In genomic region chr1:58904299-58905125, GRCh38 we compare ENCODE assay signal across 7 cellular contexts.
DNase-seq lines count a peak whose midpoint lies in the region; ATAC-seq and TF ChIP-seq lines count a peak whose summit lies in the region.

No MANE protein-coding gene starts in this region.

- H3K9me3 ChIP-seq in HEK293 (ENCODE audit: control insufficient read depth, insufficient read depth, low read depth, low read length), result no peaks in the 10 kb centered on the region
- no peaks in the 10 kb centered on the region for H3K9me3 ChIP-seq in iPS-15b (ENCODE audit: control insufficient read depth, insufficient read depth, low read length)

- TF ChIP-seq CTCF in HEK293 (tag by site-specific recombination; IDR thresholded peaks at IDR 0.05), result no peak

- H3K36me3 ChIP-seq in HEK293 (ENCODE audit: control insufficient read depth in 2 of 2, insufficient read depth in 1 of 2, low read length in 2 of 2), result no peaks in the 10 kb centered on the region
- H3K36me3 ChIP-seq in iPS-15b (ENCODE audit: control insufficient read depth, insufficient read depth, low read length), result no peaks in the 10 kb centered on the region

- no peak overlapping the region for H3K9ac ChIP-seq in iPS-15b (ENCODE audit: low read depth, low read length)

- H3K27me3 Mint-ChIP-seq in activated T-helper 2 cell treated with anti-CD3 and anti-CD28 coated beads, Interferon-gamma antibody, Interleukin-2, Interleukin-4, amounts not matched to agents 10 μg/mL and 5 μg/mL and 100 μg/mL, durations not matched to agents 14 hours and 24 hours and 36 hours (ENCODE audit: low read depth), result peaks cover 5% of the 10 kb centered on the region
- no peaks in the 10 kb centered on the region for H3K27me3 Mint-ChIP-seq in stimulated activated memory B cell treated with anti-CD40 and anti-IgM and Interleukin-4, amounts not matched to agents 10 μg/mL and 1 μg/mL and 100 μg/mL, for 72 hours

- H3K36me3 Mint-ChIP-seq in activated T-helper 2 cell treated with anti-CD3 and anti-CD28 coated beads, Interferon-gamma antibody, Interleukin-2, Interleukin-4, amounts not matched to agents 10 μg/mL and 5 μg/mL and 100 μg/mL, durations not matched to agents 14 hours and 24 hours and 36 hours (ENCODE audit: low read depth), result no peaks in the 10 kb centered on the region
- no peaks in the 10 kb centered on the region for H3K36me3 Mint-ChIP-seq in stimulated activated memory B cell treated with anti-CD40 and anti-IgM and Interleukin-4, amounts not matched to agents 10 μg/mL and 1 μg/mL and 100 μg/mL, for 72 hours

- H3K4me1 Mint-ChIP-seq in activated T-helper 2 cell treated with anti-CD3 and anti-CD28 coated beads, Interferon-gamma antibody, Interleukin-2, Interleukin-4, amounts not matched to agents 10 μg/mL and 5 μg/mL and 100 μg/mL, durations not matched to agents 14 hours and 24 hours and 36 hours (ENCODE audit: low read depth), result peaks cover 27% of the 10 kb centered on the region
- peaks cover 12% of the 10 kb centered on the region for H3K4me1 Mint-ChIP-seq in stimulated activated memory B cell treated with anti-CD40 and anti-IgM and Interleukin-4, amounts not matched to agents 10 μg/mL and 1 μg/mL and 100 μg/mL, for 72 hours

- H3K27me3 ChIP-seq in iPS-15b (ENCODE audit: control insufficient read depth, insufficient read depth, low read length), result peaks cover 15% of the 10 kb centered on the region

- POLR2A ChIA-PET in HEK293 (lab: Yijun Ruan, JAX) (interaction anchor here (0.6 to 0.8 kb wide), 2 partner anchors 120 to 616 kb away, joined by 5 read pairs; partner anchors contain the start of gene JUN), HEK293T (lab: Yijun Ruan, JAX) (interaction anchor here (3.5 kb wide), 1 partner anchor 121 kb away, joined by 14 read pairs; the partner anchor contains the start of gene JUN)

- no peak for ATAC-seq in stimulated activated memory B cell treated with anti-CD40 and anti-IgM and Interleukin-4, amounts not matched to agents 10 μg/mL and 1 μg/mL and 100 μg/mL, for 72 hours

- H3K4me3 ChIP-seq in HEK293 (ENCODE audit: low read depth, low read length), result peak overlapping the region; percentile 44
- peak overlapping the region; percentile 58 for H3K4me3 ChIP-seq in iPS-15b (ENCODE audit: low read depth, low read length)

- CTCF ChIA-PET in HEK293 (lab: Yijun Ruan, JAX) (interaction anchor here (0.6 to 0.7 kb wide), 2 partner anchors 12 to 177 kb away, joined by 3 read pairs; no protein-coding TSS in a partner anchor), HEK293T (lab: Yijun Ruan, JAX) (no interaction called here)

- peak overlapping the region; percentile 71 for H3K4me3 Mint-ChIP-seq in activated T-helper 2 cell treated with anti-CD3 and anti-CD28 coated beads, Interferon-gamma antibody, Interleukin-2, Interleukin-4, amounts not matched to agents 10 μg/mL and 5 μg/mL and 100 μg/mL, durations not matched to agents 14 hours and 24 hours and 36 hours (ENCODE audit: low read depth)
- peak overlapping the region; percentile 89 for H3K4me3 Mint-ChIP-seq in stimulated activated memory B cell treated with anti-CD40 and anti-IgM and Interleukin-4, amounts not matched to agents 10 μg/mL and 1 μg/mL and 100 μg/mL, for 72 hours

- intact Hi-C loops in activated T-helper 2 cell treated with anti-CD3 and anti-CD28 coated beads, Interferon-gamma antibody, Interleukin-2, Interleukin-4, amounts not matched to agents 10 μg/mL and 5 μg/mL and 100 μg/mL, durations not matched to agents 14 hours and 24 hours and 36 hours (cut with micrococcal nuclease), result loop anchor here (5.0 kb wide), 3 partner anchors 63 to 238 kb away; no protein-coding TSS in a partner anchor

- peak overlapping the region; percentile 79 for H3K27ac Mint-ChIP-seq in activated T-helper 2 cell treated with anti-CD3 and anti-CD28 coated beads, Interferon-gamma antibody, Interleukin-2, Interleukin-4, amounts not matched to agents 10 μg/mL and 5 μg/mL and 100 μg/mL, durations not matched to agents 14 hours and 24 hours and 36 hours
- H3K27ac Mint-ChIP-seq in stimulated activated memory B cell treated with anti-CD40 and anti-IgM and Interleukin-4, amounts not matched to agents 10 μg/mL and 1 μg/mL and 100 μg/mL, for 72 hours, result peak overlapping the region; percentile 94

- peak overlapping the region; percentile 96 for H3K27ac ChIP-seq in HEK293 (ENCODE audit: extremely low read depth, low read depth, low read length)

- 0 out of 2 replicates have a peak, but pooled peaks cover 2% of the 10 kb centered on the region for H3K4me1 ChIP-seq in HEK293 (ENCODE audit: control insufficient read depth, insufficient read depth, low read length)
- H3K4me1 ChIP-seq in iPS-15b (ENCODE audit: control insufficient read depth, insufficient read depth, low read length), result peaks cover 3% of the 10 kb centered on the region

- DNase-seq in activated T-helper 2 cell treated with anti-CD3 and anti-CD28 coated beads, Interferon-gamma antibody, Interleukin-2, Interleukin-4, amounts not matched to agents 10 μg/mL and 5 μg/mL and 100 μg/mL, durations not matched to agents 14 hours and 24 hours and 36 hours (ENCODE audit: low spot score), result no peak
- no peak for DNase-seq in H4 (ENCODE audit: low spot score)
- DNase-seq in NCI-H345 treated with DMSO at 0.1 percent for 48 hours (lab: John Stamatoyannopoulos, UW; ENCODE audit: unreplicated experiment), result no peak
- DNase-seq in HEK293T (ENCODE audit: extremely low spot score), result no peak

- H3K9me3 Mint-ChIP-seq in activated T-helper 2 cell treated with anti-CD3 and anti-CD28 coated beads, Interferon-gamma antibody, Interleukin-2, Interleukin-4, amounts not matched to agents 10 μg/mL and 5 μg/mL and 100 μg/mL, durations not matched to agents 14 hours and 24 hours and 36 hours, result no peaks in the 10 kb centered on the region
- H3K9me3 Mint-ChIP-seq in stimulated activated memory B cell treated with anti-CD40 and anti-IgM and Interleukin-4, amounts not matched to agents 10 μg/mL and 1 μg/mL and 100 μg/mL, for 72 hours, result no peaks in the 10 kb centered on the region

TF ChIP-seq in HEK293, 187 proteins besides CTCF, POLR2A, EP300 and RAD21:
- TF ChIP-seq PRDM1 (tag by site-specific recombination; IDR thresholded peaks at IDR 0.05) (0 out of 2 replicates have a peak, but pooled peaks have one; percentile 15), ZNF184 (tag by site-specific recombination; IDR thresholded peaks at IDR 0.05) (0 out of 2 replicates have a peak, but pooled peaks have one; percentile 12), ZNF202 (tag by site-specific recombination; IDR thresholded peaks at IDR 0.05; ENCODE audit: borderline replicate concordance) (no peak), GLI2 (tag by site-specific recombination; IDR thresholded peaks at IDR 0.05; ENCODE audit: borderline replicate concordance, low read depth) (no peak), ZNF664 (tag by site-specific recombination; IDR thresholded peaks at IDR 0.05) (peak; percentile 27; the same call in 1 of the 2 replicates)
- TF ChIP-seq, protein P1, sequence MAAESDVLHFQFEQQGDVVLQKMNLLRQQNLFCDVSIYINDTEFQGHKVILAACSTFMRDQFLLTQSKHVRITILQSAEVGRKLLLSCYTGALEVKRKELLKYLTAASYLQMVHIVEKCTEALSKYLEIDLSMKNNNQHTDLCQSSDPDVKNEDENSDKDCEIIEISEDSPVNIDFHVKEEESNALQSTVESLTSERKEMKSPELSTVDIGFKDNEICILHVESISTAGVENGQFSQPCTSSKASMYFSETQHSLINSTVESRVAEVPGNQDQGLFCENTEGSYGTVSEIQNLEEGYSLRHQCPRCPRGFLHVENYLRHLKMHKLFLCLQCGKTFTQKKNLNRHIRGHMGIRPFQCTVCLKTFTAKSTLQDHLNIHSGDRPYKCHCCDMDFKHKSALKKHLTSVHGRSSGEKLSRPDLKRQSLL (tag by site-specific recombination; IDR thresholded peaks at IDR 0.05), result no peak
- TF ChIP-seq, protein P2, sequence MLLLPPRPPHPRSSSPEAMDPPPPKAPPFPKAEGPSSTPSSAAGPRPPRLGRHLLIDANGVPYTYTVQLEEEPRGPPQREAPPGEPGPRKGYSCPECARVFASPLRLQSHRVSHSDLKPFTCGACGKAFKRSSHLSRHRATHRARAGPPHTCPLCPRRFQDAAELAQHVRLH (tag by site-specific recombination; IDR thresholded peaks at IDR 0.05), result peak; percentile 67; the same call in 1 of the 2 replicates

TF ChIP-seq in HEK293T, 16 proteins besides CTCF, POLR2A, EP300 and RAD21:
- TF ChIP-seq CTBP1 (IDR thresholded peaks at IDR 0.05; ENCODE audit: borderline replicate concordance) (no peak; the same call in 1 of the 2 replicates), SUZ12 (IDR thresholded peaks at IDR 0.05) (no peak), SP1 (IDR thresholded peaks at IDR 0.05) (no peak), HDGF (IDR thresholded peaks at IDR 0.05; ENCODE audit: borderline replicate concordance) (no peak), ELF4 (IDR thresholded peaks at IDR 0.05) (no peak), NFRKB (IDR thresholded peaks at IDR 0.05) (no peak), L3MBTL2 (conservative IDR thresholded peaks at IDR 0.05) (no peak), TARDBP (IDR thresholded peaks at IDR 0.05) (no peak), FOXK2 (IDR thresholded peaks at IDR 0.05) (no peak), ZNF384 (IDR thresholded peaks at IDR 0.05) (no peak), FOXA1 (IDR thresholded peaks at IDR 0.05) (no peak)
